ENCODE assay signal across 8 cellular contexts in the genomic region with DNA sequence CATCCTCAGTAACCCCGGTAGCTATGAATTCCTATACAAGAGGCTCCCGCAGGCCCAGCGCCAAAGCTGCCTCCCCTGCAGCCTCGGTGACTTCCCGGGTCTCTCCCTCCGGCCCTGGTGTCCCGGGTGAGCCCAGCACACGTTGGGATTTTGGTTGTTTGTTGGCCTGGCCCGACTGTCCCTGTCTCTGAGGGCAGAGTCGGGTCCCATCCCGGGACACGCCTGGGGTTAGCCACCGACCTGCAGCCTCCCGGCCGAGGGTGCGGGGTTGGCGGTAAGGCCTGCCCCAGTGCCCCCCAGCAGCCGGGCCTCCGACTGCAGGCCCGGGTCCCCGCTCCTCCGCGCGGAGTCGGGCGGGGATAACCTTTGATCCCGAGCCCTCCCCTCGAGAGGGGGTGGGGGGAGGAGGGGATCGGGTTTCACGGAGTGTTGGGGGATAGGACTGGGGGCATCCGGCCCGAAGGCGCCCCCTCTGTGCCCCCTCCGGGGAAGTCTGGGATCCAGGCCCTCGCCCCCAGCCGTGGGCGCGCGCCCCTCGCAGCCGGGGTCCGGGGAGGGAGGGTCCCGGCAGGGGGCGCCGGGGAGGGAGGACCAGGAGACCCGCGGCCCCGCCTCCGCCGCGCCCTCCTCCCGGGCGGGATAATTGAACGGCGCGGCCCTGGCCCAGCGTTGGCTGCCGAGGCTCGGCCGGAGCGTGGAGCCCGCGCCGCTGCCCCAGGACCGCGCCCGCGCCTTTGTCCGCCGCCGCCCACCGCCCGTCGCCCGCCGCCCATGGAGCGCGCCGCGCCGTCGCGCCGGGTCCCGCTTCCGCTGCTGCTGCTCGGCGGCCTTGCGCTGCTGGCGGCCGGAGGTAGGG. TPM values are rescaled to one million over a fixed set of nuclear protein-coding genes. Genes with fewer than 3 reads are reported as not detected.
A peak's percentile ranks its signal among the peaks of the same experiment; 100 is the strongest.
DNase-seq lines count a peak whose midpoint lies in the region; ATAC-seq, FAIRE-seq and TF ChIP-seq lines count a peak whose summit lies in the region.

A gene with protein sequence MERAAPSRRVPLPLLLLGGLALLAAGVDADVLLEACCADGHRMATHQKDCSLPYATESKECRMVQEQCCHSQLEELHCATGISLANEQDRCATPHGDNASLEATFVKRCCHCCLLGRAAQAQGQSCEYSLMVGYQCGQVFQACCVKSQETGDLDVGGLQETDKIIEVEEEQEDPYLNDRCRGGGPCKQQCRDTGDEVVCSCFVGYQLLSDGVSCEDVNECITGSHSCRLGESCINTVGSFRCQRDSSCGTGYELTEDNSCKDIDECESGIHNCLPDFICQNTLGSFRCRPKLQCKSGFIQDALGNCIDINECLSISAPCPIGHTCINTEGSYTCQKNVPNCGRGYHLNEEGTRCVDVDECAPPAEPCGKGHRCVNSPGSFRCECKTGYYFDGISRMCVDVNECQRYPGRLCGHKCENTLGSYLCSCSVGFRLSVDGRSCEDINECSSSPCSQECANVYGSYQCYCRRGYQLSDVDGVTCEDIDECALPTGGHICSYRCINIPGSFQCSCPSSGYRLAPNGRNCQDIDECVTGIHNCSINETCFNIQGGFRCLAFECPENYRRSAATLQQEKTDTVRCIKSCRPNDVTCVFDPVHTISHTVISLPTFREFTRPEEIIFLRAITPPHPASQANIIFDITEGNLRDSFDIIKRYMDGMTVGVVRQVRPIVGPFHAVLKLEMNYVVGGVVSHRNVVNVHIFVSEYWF (plus strand): TSS at position 669 of the 856 bp plus-strand sequence. CDS start 103 bp downstream, at position 772.

- no peak for FAIRE-seq in astrocyte (lab: Jason Lieb, UNC)

- peaks cover 38% of the 10 kb centered on the region for H3K79me2 ChIP-seq in astrocyte (ENCODE audit: insufficient read depth, low read length)

- H3K4me3 ChIP-seq in astrocyte (ENCODE audit: insufficient read depth, low read depth, low read length): peak within 1 kb of the TSS; percentile 70
- peak within 1 kb of the TSS; percentile 94 for H3K4me3 ChIP-seq in iPS-18a (ENCODE audit: low read length)
- H3K4me3 ChIP-seq in skeletal muscle satellite cell (ENCODE audit: low read length): peak within 1 kb of the TSS; percentile 80

- H3K4me1 Mint-ChIP-seq in activated T-cell treated with anti-CD3 and anti-CD28 coated beads, Interleukin-2, amount 50 U/mL, for 4 hours (ENCODE audit: low read depth): peaks cover 2% of the 10 kb centered on the region
- H3K4me1 Mint-ChIP-seq in astrocyte (ENCODE audit: low read depth, unreplicated experiment): peaks cover 10% of the 10 kb centered on the region

- H3K4me1 ChIP-seq in astrocyte (ENCODE audit: insufficient read depth, low read length) (peaks cover 32% of the 10 kb centered on the region), iPS-18a (ENCODE audit: control insufficient read depth, low read depth, low read length) (peaks cover 28% of the 10 kb centered on the region), skeletal muscle satellite cell (ENCODE audit: control insufficient read depth, insufficient read depth, low read length) (peaks cover 23% of the 10 kb centered on the region)

- no peak for DNase-seq in activated T-cell treated with anti-CD3 and anti-CD28 coated beads, Interleukin-2, amount 50 U/mL, for 4 hours
- no peak for DNase-seq in activated T-cell treated with anti-CD3 and anti-CD28 coated beads, Interleukin-2, amount 50 U/mL, for 1 hour
- DNase-seq in astrocyte (ENCODE audit: low read depth) (no peak), activated gamma-delta T cell treated with Interleukin-2 at 50 U/mL for 16 hours (no peak), NCI-H2029 (lab: John Stamatoyannopoulos, UW) (no peak)

- no peaks in the 10 kb centered on the region for H3K27me3 ChIP-seq in astrocyte (ENCODE audit: insufficient read depth, low read length)
- H3K27me3 ChIP-seq in iPS-18a (ENCODE audit: control insufficient read depth, insufficient read depth, low read length): no peaks in the 10 kb centered on the region
- H3K27me3 ChIP-seq in skeletal muscle satellite cell (ENCODE audit: control insufficient read depth, insufficient read depth, low read length): no peaks in the 10 kb centered on the region

- no peaks in the 10 kb centered on the region for H4K20me1 ChIP-seq in astrocyte (ENCODE audit: insufficient read depth, low read length)

- H2AFZ ChIP-seq in astrocyte (ENCODE audit: low read depth, low read length): peak within 1 kb of the TSS; percentile 83

- peak within 1 kb of the TSS; percentile 98 for H3K4me2 ChIP-seq in astrocyte (ENCODE audit: low read length)
- H3K4me2 ChIP-seq in skeletal muscle satellite cell (ENCODE audit: low read length): peak within 1 kb of the TSS; percentile 87

- TF ChIP-seq CTCF in astrocyte (IDR thresholded peaks at IDR 0.05; ENCODE audit: insufficient read depth, low read depth, low read length): no peak

- no peak within 1 kb of the TSS for H3K27ac Mint-ChIP-seq in astrocyte (ENCODE audit: unreplicated experiment)

- H3K9ac ChIP-seq in astrocyte (ENCODE audit: low read length) (peak within 1 kb of the TSS; percentile 77), iPS-18a (ENCODE audit: low read length) (peak within 1 kb of the TSS; percentile 91), skeletal muscle satellite cell (ENCODE audit: low read depth, low read length) (peak within 1 kb of the TSS; percentile 77)

- no peak within 1 kb of the TSS for H3K4me3 Mint-ChIP-seq in activated T-cell treated with anti-CD3 and anti-CD28 coated beads, Interleukin-2, amount 50 U/mL, for 4 hours
- H3K4me3 Mint-ChIP-seq in astrocyte (ENCODE audit: unreplicated experiment): peak within 1 kb of the TSS; percentile 81

- no peaks in the 10 kb centered on the region for H3K9me3 ChIP-seq in astrocyte (ENCODE audit: insufficient read depth, low read depth, low read length)
- no peaks in the 10 kb centered on the region for H3K9me3 ChIP-seq in iPS-18a (ENCODE audit: control insufficient read depth, low read depth, low read length)
- no peaks in the 10 kb centered on the region for H3K9me3 ChIP-seq in skeletal muscle satellite cell (replicated peaks; ENCODE audit: low read length)

- peak; percentile 25 to 36 for ATAC-seq in activated T-cell treated with anti-CD3 and anti-CD28 coated beads, Interleukin-2, amount 50 U/mL, for 4 hours
- ATAC-seq in GM21528 (IDR thresholded peaks at IDR 0.05; ENCODE audit: low FRiP score, unreplicated experiment): no peak

- no peaks in the 10 kb centered on the region for H3K36me3 ChIP-seq in astrocyte (ENCODE audit: insufficient read depth, low read length)
- H3K36me3 ChIP-seq in iPS-18a (ENCODE audit: control insufficient read depth, low read depth, low read length): no peaks in the 10 kb centered on the region
- H3K36me3 ChIP-seq in skeletal muscle satellite cell (ENCODE audit: insufficient read depth, low read length): no peaks in the 10 kb centered on the region

- H3K9me3 Mint-ChIP-seq in activated T-cell treated with anti-CD3 and anti-CD28 coated beads, Interleukin-2, amount 50 U/mL, for 4 hours: no peaks in the 10 kb centered on the region
- H3K9me3 Mint-ChIP-seq in astrocyte (ENCODE audit: unreplicated experiment): no peaks in the 10 kb centered on the region

- no peaks in the 10 kb centered on the region for H3K36me3 Mint-ChIP-seq in activated T-cell treated with anti-CD3 and anti-CD28 coated beads, Interleukin-2, amount 50 U/mL, for 4 hours (ENCODE audit: insufficient read depth)
- H3K36me3 Mint-ChIP-seq in astrocyte (ENCODE audit: low read depth, unreplicated experiment): no peaks in the 10 kb centered on the region

- H3K27ac ChIP-seq in astrocyte (ENCODE audit: low read depth, low read length) (peak within 1 kb of the TSS; percentile 59), iPS-18a (ENCODE audit: low read length) (peak within 1 kb of the TSS; percentile 88)

- H3K27me3 Mint-ChIP-seq in activated T-cell treated with anti-CD3 and anti-CD28 coated beads, Interleukin-2, amount 50 U/mL, for 4 hours (ENCODE audit: low read depth): peaks cover 64% of the 10 kb centered on the region
- peaks cover 7% of the 10 kb centered on the region for H3K27me3 Mint-ChIP-seq in astrocyte (ENCODE audit: low read depth, unreplicated experiment)

RNA-seq across cellular contexts. Expression of the gene that starts here (rescaled TPM):
- under 1 TPM; 0.43 to 0.69 (median 0.46) TPM for total RNA-seq in activated T-cell treated with anti-CD3 and anti-CD28 coated beads, Interleukin-2, amount 50 U/mL, for 4 hours
- 69.2 and 72.5 TPM in 2 replicates for total RNA-seq in astrocyte
- total RNA-seq in skeletal muscle satellite cell (2012; rRNA removed): 13.4 and 25.1 TPM in 2 replicates

Comparison
In these comparisons a context has a peak if more than half of its experiments do, and no peak if none do; other contexts are left out.
1. RNA of the gene that starts here (total RNA-seq): 69.2 to 72.5 TPM in astrocyte; 0.43 to 0.69 TPM in activated T-cell treated with anti-CD3 and anti-CD28 coated beads, Interleukin-2, amount 50 U/mL, for 4 hours; every median in the first group is over 10 times any median in the second.
2. Peak in ATAC-seq in activated T-cell treated with anti-CD3 and anti-CD28 coated beads, Interleukin-2, amount 50 U/mL, for 4 hours; RNA of the gene not detected or under 1 TPM.
3. Peak in every context shown above with its lines, with median percentiles within 50 percentile points of each other: H3K4me3 ChIP-seq and H3K9ac ChIP-seq.